13 cellular contexts compared by ENCODE assay signal in the genomic region with DNA sequence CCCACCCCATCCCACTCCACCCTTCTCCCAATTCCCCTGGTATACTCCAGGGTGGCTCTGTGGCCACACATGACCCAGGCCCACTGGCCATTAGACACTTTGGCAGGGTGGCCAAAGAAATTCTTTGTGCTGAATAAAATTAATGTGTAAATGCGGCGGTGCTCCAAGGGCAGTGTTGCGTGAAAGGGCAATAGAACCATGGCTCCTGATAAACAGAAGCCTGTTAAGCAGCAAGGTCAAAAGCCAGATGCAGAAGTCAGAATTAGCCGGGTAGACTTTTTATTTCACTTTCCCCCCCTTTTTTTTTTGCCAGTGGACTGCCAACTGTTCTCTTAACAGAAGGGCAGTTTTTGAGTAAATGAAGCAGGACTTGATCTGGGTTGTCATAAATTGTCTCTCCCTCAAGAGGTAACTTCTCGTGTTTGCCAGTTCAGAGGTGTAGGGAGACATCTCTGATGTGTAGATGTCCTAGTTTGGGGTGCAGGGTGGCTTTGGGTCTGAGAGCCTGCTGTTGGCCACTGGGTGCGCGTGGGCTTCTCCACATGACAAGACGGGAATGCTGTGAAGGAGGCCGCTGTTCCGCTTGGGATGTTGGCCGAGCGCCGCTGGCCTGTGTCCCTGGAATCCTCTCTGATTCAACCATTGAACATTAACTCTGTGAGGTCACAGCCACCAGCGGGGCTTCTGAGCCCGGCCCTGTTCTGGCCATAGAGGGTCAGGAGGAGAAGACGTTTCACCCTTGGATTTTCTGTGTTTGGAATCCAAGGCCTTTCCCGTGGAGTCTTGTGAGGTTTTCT.
DNase-seq lines count a peak whose midpoint lies in the region; TF ChIP-seq lines count a peak whose summit lies in the region.
"Had no signal": no experiment of that assay in that cellular context is flagged by ENCODE, and none has a peak within 500 bp of the region (broad histone marks: within the 10 kb centered on the region; RNA-seq: fewer than 3 reads in every experiment).

No MANE protein-coding gene starts in this region.

- H3K79me2 ChIP-seq in H9 (ENCODE audit: insufficient read depth, low read length) = no peaks in the 10 kb centered on the region

- TF ChIP-seq CTCF in H9 (conservative IDR thresholded peaks at IDR 0.05) = no peak

- H3K27me3 Mint-ChIP-seq in H9 (ENCODE audit: low read depth) = peaks cover 2% of the 10 kb centered on the region
- H3K27me3 Mint-ChIP-seq: type B pancreatic cell had no signal

- no peak overlapping the region for H3K9ac ChIP-seq in H9 (ENCODE audit: extremely low read depth, insufficient read length, low read length)

- no peaks in the 10 kb centered on the region for H4K20me1 ChIP-seq in H9 (ENCODE audit: control insufficient read depth, insufficient read depth, insufficient read length)

- H3K4ac ChIP-seq in H9 (ENCODE audit: low read depth, low read length) = no peak overlapping the region

- H3K9me3 ChIP-seq in H9 (ENCODE audit: control insufficient read depth, low read depth, low read length) = no peaks in the 10 kb centered on the region

- no peak overlapping the region for H4K5ac ChIP-seq in H9 (ENCODE audit: insufficient read length, low read depth, low read length)

- H3K4me2 ChIP-seq in H9 (ENCODE audit: insufficient read depth, insufficient read length, low read length) = no peak overlapping the region

- H2BK20ac ChIP-seq in H9 (ENCODE audit: low read depth, low read length, poor library complexity, severe bottlenecking) = no peak overlapping the region

- H3T11ph ChIP-seq in H9 (ENCODE audit: low read length) = no peak overlapping the region

- H2BK15ac ChIP-seq in H9 (ENCODE audit: low read depth, low read length) = no peak overlapping the region

- no peak overlapping the region for H3K14ac ChIP-seq in H9 (ENCODE audit: insufficient read depth, low read length)

- WGBS in H9 (ENCODE audit: extremely low coverage, insufficient read length, low lambda C conversion rate) = no CpG with 5 or more reads among the region's 17 CpGs

- H3K79me1 ChIP-seq in H9 (ENCODE audit: insufficient read depth, low read depth, low read length, poor library complexity, severe bottlenecking) = no peaks in the 10 kb centered on the region

- no peak overlapping the region for H3K56ac ChIP-seq in H9 (ENCODE audit: insufficient read length, low read depth, low read length)

- no peak overlapping the region for H2BK5ac ChIP-seq in H9 (ENCODE audit: insufficient read length, low read length)

- peaks cover 5 to 20% (median 20%) of the 10 kb centered on the region in 3 experiments; a peak in 6 of 7 replicates for H3K36me3 Mint-ChIP-seq in H9 (ENCODE audit: insufficient read depth in 1 of 3, low read depth in 3 of 3)

- no peak overlapping the region for H3K27ac ChIP-seq in H9 (ENCODE audit: insufficient read length, low read depth, low read length)
- H3K27ac ChIP-seq: skin epidermis, VCaP had no signal

- no peak overlapping the region for H2AFZ ChIP-seq in H9 (ENCODE audit: low read length)

- H3K23ac ChIP-seq in H9 (ENCODE audit: insufficient read length, low read depth, low read length) = no peak overlapping the region

- H3K18ac ChIP-seq in H9 (ENCODE audit: insufficient read length, low read depth, low read length) = no peak overlapping the region

- H2AK5ac ChIP-seq in H9 (ENCODE audit: insufficient read length, low read length) = no peak overlapping the region

- peaks cover 7 to 62% of the 10 kb centered on the region in 2 experiments; a peak in 4 of 5 replicates for H3K9me3 Mint-ChIP-seq in H9

- H3K27me3 ChIP-seq in H9 (ENCODE audit: insufficient read depth, low read length) = no peaks in the 10 kb centered on the region

- H3K27ac Mint-ChIP-seq in H9 = no peak overlapping the region
- H3K27ac Mint-ChIP-seq: type B pancreatic cell had no signal

- H3K4me1 ChIP-seq in H9 (ENCODE audit: insufficient read depth, low read length) = no peaks in the 10 kb centered on the region

- H3K4me3 Mint-ChIP-seq in H9 = no peak overlapping the region
- H3K4me3 Mint-ChIP-seq: type B pancreatic cell had no signal

- no peak overlapping the region for H4K8ac ChIP-seq in H9 (replicated peaks; ENCODE audit: insufficient read length, low read depth, low read length)

- intact Hi-C loops in posterior vena cava (cut with DNase I) = no loop called here

- DNase-seq in AG08396 (ENCODE audit: low spot score) (peak; percentile 64), cerebellum (ENCODE audit: low spot score) (peak; percentile 7), hypothalamus (lab: John Stamatoyannopoulos, UW) (peak in 48 of 51 donors; percentile 2 to 77 (median 48)), posterior vena cava (ENCODE audit: low spot score) (peak; percentile 90), DMS153 (lab: John Stamatoyannopoulos, UW) (no peak), H9 (no peak), SHP77 treated with DMSO at 0.1 percent for 48 hours (lab: John Stamatoyannopoulos, UW) (no peak), SW 1271 (lab: John Stamatoyannopoulos, UW) (no peak)
- DNase-seq: DMS53; effector CD4-positive, alpha-beta T cell had no signal

- no peak overlapping the region for H2BK12ac ChIP-seq in H9 (ENCODE audit: insufficient read length, low read depth, low read length)

- no peak overlapping the region for H4K91ac ChIP-seq in H9 (ENCODE audit: insufficient read length, low read depth, low read length)

- peaks cover under 1 to 14% of the 10 kb centered on the region in 2 experiments; a peak in 2 of 4 replicates for H3K4me1 Mint-ChIP-seq in H9

- no peaks in the 10 kb centered on the region for H3K23me2 ChIP-seq in H9 (ENCODE audit: insufficient read length, low read depth, low read length, poor library complexity, severe bottlenecking)

- no peak overlapping the region for H2BK120ac ChIP-seq in H9 (ENCODE audit: low read depth, low read length, poor library complexity, severe bottlenecking)

Comparison
In these comparisons a context has a peak if more than half of its experiments do, and no peak if none do; other contexts are left out.
1. DNase-seq: peak in AG08396 (single experiment), cerebellum (single experiment), hypothalamus (48 of 51) and posterior vena cava (single experiment); none in DMS153 (single experiment), H9 (single experiment), SHP77 treated with DMSO at 0.1 percent for 48 hours (single experiment) and SW 1271 (0 of 2).